2 cellular contexts compared by ENCODE assay signal in the genomic region with DNA sequence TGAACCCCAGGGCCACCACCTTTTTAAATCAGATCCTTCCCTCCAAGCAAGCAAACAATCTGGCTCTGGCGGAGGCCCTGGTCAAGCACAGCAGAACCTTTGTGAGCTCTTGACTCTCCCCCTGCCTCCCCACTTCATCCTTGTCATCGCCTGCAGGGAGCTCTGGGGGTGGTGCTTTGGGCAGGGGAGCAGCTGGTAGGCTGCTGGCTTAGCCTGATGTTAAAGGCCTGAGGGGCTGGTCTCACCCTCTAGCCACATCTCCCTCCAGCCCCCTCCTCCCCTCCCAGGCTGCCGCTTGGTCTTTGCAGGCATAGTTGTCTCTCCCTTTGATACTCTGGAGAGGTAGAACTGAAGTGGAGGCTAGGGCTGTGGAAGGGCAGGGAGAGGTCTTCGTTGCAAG.
TF ChIP-seq lines count a peak whose summit lies in the region.

No MANE protein-coding gene starts in this region.

TF ChIP-seq in WTC11, 78 proteins besides CTCF, POLR2A, EP300 and RAD21 (continued from another document and continues in another):
- TF ChIP-seq STAT6 (CRISPR knock-in tag; conservative IDR thresholded peaks at IDR 0.05; ENCODE audit: low read depth) (no peak), MYBL2 (CRISPR knock-in tag; IDR thresholded peaks at IDR 0.05) (no peak), TEAD4 (CRISPR knock-in tag; IDR thresholded peaks at IDR 0.05) (no peak), KAT7 (CRISPR knock-in tag; IDR thresholded peaks at IDR 0.05; ENCODE audit: borderline replicate concordance) (no peak), ZNF416 (CRISPR knock-in tag; IDR thresholded peaks at IDR 0.05) (no peak), CDX4 (CRISPR knock-in tag; IDR thresholded peaks at IDR 0.05; ENCODE audit: borderline replicate concordance) (no peak), E2F1 (CRISPR knock-in tag; IDR thresholded peaks at IDR 0.05) (no peak), HMGXB4 (CRISPR knock-in tag; IDR thresholded peaks at IDR 0.05) (no peak), IRF2 (CRISPR knock-in tag; IDR thresholded peaks at IDR 0.05; ENCODE audit: borderline replicate concordance, low read depth) (no peak), MXD4 (CRISPR knock-in tag; IDR thresholded peaks at IDR 0.05; ENCODE audit: borderline replicate concordance) (no peak), RELA (CRISPR knock-in tag; IDR thresholded peaks at IDR 0.05; ENCODE audit: borderline replicate concordance) (no peak), HMGA2 (CRISPR knock-in tag; IDR thresholded peaks at IDR 0.05) (no peak)
- TF ChIP-seq, protein P1, sequence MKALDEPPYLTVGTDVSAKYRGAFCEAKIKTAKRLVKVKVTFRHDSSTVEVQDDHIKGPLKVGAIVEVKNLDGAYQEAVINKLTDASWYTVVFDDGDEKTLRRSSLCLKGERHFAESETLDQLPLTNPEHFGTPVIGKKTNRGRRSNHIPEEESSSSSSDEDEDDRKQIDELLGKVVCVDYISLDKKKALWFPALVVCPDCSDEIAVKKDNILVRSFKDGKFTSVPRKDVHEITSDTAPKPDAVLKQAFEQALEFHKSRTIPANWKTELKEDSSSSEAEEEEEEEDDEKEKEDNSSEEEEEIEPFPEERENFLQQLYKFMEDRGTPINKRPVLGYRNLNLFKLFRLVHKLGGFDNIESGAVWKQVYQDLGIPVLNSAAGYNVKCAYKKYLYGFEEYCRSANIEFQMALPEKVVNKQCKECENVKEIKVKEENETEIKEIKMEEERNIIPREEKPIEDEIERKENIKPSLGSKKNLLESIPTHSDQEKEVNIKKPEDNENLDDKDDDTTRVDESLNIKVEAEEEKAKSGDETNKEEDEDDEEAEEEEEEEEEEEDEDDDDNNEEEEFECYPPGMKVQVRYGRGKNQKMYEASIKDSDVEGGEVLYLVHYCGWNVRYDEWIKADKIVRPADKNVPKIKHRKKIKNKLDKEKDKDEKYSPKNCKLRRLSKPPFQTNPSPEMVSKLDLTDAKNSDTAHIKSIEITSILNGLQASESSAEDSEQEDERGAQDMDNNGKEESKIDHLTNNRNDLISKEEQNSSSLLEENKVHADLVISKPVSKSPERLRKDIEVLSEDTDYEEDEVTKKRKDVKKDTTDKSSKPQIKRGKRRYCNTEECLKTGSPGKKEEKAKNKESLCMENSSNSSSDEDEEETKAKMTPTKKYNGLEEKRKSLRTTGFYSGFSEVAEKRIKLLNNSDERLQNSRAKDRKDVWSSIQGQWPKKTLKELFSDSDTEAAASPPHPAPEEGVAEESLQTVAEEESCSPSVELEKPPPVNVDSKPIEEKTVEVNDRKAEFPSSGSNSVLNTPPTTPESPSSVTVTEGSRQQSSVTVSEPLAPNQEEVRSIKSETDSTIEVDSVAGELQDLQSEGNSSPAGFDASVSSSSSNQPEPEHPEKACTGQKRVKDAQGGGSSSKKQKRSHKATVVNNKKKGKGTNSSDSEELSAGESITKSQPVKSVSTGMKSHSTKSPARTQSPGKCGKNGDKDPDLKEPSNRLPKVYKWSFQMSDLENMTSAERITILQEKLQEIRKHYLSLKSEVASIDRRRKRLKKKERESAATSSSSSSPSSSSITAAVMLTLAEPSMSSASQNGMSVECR (CRISPR knock-in tag; IDR thresholded peaks at IDR 0.05; ENCODE audit: borderline replicate concordance): no peak

TF ChIP-seq in HepG2, 621 proteins besides CTCF, POLR2A, EP300 and RAD21:
- TF ChIP-seq FOXK1 (CRISPR knock-in tag; IDR thresholded peaks at IDR 0.05; ENCODE audit: borderline replicate concordance, low read depth) (no peak), HDAC6 (IDR thresholded peaks at IDR 0.05; ENCODE audit: low read depth, low read length) (no peak), ZNF235 (CRISPR knock-in tag; IDR thresholded peaks at IDR 0.05; ENCODE audit: borderline replicate concordance) (0 out of 2 replicates have a peak, but pooled peaks have one; percentile 32), ZNF607 (CRISPR knock-in tag; IDR thresholded peaks at IDR 0.05; ENCODE audit: borderline replicate concordance) (no peak), LRRFIP1 (CRISPR knock-in tag; conservative IDR thresholded peaks at IDR 0.05) (no peak), MZF1 (CRISPR knock-in tag; IDR thresholded peaks at IDR 0.05; ENCODE audit: borderline replicate concordance) (no peak), TARDBP (CRISPR knock-in tag; IDR thresholded peaks at IDR 0.05) (no peak), FOXO4 (CRISPR knock-in tag; conservative IDR thresholded peaks at IDR 0.05) (0 out of 2 replicates have a peak, but pooled peaks have one; percentile 54), HNRNPK (IDR thresholded peaks at IDR 0.05; ENCODE audit: low read depth, low read length, poor library complexity, severe bottlenecking) (no peak), PPARG (CRISPR knock-in tag; conservative IDR thresholded peaks at IDR 0.05) (no peak), ZNF761 (CRISPR knock-in tag; conservative IDR thresholded peaks at IDR 0.05) (no peak), DR1 (CRISPR knock-in tag; IDR thresholded peaks at IDR 0.05) (no peak), ZNF382 (CRISPR knock-in tag; IDR thresholded peaks at IDR 0.05; ENCODE audit: borderline replicate concordance) (no peak), ZNF556 (CRISPR knock-in tag; IDR thresholded peaks at IDR 0.05; ENCODE audit: borderline replicate concordance) (no peak), ZNF549 (CRISPR knock-in tag; IDR thresholded peaks at IDR 0.05) (no peak), JUN (CRISPR knock-in tag; IDR thresholded peaks at IDR 0.05) (no peak), ZFY (CRISPR knock-in tag; IDR thresholded peaks at IDR 0.05) (peak; percentile 18; the same call in 1 of the 2 replicates), ATRX (CRISPR knock-in tag; IDR thresholded peaks at IDR 0.05; ENCODE audit: borderline replicate concordance) (no peak)
- TF ChIP-seq, protein P2, sequence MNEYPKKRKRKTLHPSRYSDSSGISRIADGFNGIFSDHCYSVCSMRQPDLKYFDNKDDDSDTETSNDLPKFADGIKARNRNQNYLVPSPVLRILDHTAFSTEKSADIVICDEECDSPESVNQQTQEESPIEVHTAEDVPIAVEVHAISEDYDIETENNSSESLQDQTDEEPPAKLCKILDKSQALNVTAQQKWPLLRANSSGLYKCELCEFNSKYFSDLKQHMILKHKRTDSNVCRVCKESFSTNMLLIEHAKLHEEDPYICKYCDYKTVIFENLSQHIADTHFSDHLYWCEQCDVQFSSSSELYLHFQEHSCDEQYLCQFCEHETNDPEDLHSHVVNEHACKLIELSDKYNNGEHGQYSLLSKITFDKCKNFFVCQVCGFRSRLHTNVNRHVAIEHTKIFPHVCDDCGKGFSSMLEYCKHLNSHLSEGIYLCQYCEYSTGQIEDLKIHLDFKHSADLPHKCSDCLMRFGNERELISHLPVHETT (CRISPR knock-in tag; conservative IDR thresholded peaks at IDR 0.05): no peak
TF ChIP-seq in HepG2: peak in this region for 3.
